13 cellular contexts compared by ENCODE assay signal in genomic region chr2:236571161-236571560, GRCh38. TPM values are rescaled to one million over a fixed set of nuclear protein-coding genes. Genes with fewer than 3 reads are reported as not detected.
A peak's percentile ranks its signal among the peaks of the same experiment; 100 is the strongest.
DNase-seq lines count a peak whose midpoint lies in the region; ATAC-seq, FAIRE-seq and TF ChIP-seq lines count a peak whose summit lies in the region.
"Had no signal": no experiment of that assay in that cellular context is flagged by ENCODE, and none has a peak within 500 bp of the region (broad histone marks: within the 10 kb centered on the region; RNA-seq: fewer than 3 reads in every experiment).

No MANE protein-coding gene starts in this region.

- no peaks in the 10 kb centered on the region for H4K20me1 ChIP-seq in endothelial cell of umbilical vein (replicated peaks; ENCODE audit: control insufficient read depth, extremely low read depth, insufficient read depth, low read length)

- H3K4me1 ChIP-seq in cardiac muscle cell (ENCODE audit: low read depth) (peaks cover 56% of the 10 kb centered on the region), endothelial cell of umbilical vein (ENCODE audit: control insufficient read depth, extremely low read depth, insufficient read depth, low read length) (peaks cover 67% of the 10 kb centered on the region), aorta (ENCODE audit: control insufficient read depth in 1 of 2, insufficient read depth in 2 of 2, low read length in 2 of 2) (peaks cover 0 to 13% of the 10 kb centered on the region in 2 donors)
- H3K4me1 ChIP-seq: uterus had no signal

- no peak overlapping the region for H3K27ac Mint-ChIP-seq in nephron progenitor cell

- peaks cover 33% of the 10 kb centered on the region for H3K79me2 ChIP-seq in endothelial cell of umbilical vein (ENCODE audit: control insufficient read depth, insufficient read depth, low read length)

- ATAC-seq in Right ventricle myocardium inferior (no peak), aorta (ENCODE audit: low FRiP score) (no peak)
- ATAC-seq: K562 had no signal

- H2AFZ ChIP-seq in endothelial cell of umbilical vein (ENCODE audit: low read depth, low read length) = peak overlapping the region; percentile 26

- H3K4me3 ChIP-seq in cardiac muscle cell (peak overlapping the region; percentile 9), endothelial cell of umbilical vein (replicated peaks in 1 of 3; ENCODE audit: insufficient read depth in 1 of 3, low read depth in 1 of 3, low read length in 3 of 3) (peak overlapping the region; percentile 12 to 70 (median 58)), aorta (ENCODE audit: low read length in 2 of 2) (peak overlapping the region; percentile 67 to 80)
- H3K4me3 ChIP-seq: K562 had no signal

- peaks cover 28% of the 10 kb centered on the region for H3K27me3 Mint-ChIP-seq in nephron progenitor cell (ENCODE audit: low read depth, poor library complexity)

- peak; percentile 71 for FAIRE-seq in endothelial cell of umbilical vein (lab: Jason Lieb, UNC)
- FAIRE-seq: K562 had no signal

- peak overlapping the region; percentile 75 for H3K4me2 ChIP-seq in endothelial cell of umbilical vein (ENCODE audit: insufficient read depth, low read length)
- H3K4me2 ChIP-seq: SK-N-SH had no signal

- DNase-seq in cardiac muscle cell (ENCODE audit: low read depth in 1 of 2, low spot score in 1 of 2) (no peak), Right ventricle myocardium inferior (ENCODE audit: missing footprints) (no peak), endothelial cell of umbilical vein (ENCODE audit: low read depth, low spot score) (no peak), nephron progenitor cell (no peak), aorta (no peak), EL (no peak), activated gamma-delta T cell treated with Interleukin-2 at 50 U/mL for 16 hours (no peak), NCI-H2107 treated with DMSO at 0.1 percent for 48 hours (lab: John Stamatoyannopoulos, UW; ENCODE audit: unreplicated experiment) (no peak)
- DNase-seq: NCI-H345; SK-N-SH; stimulated activated CD4-positive, alpha-beta T cell treated with anti-CD3 and anti-CD28 coated beads, Interleukin-4, amount 100 ng/mL, for 24 hours; uterus had no signal

- no peak for TF ChIP-seq POLR2A in endothelial cell of umbilical vein (IDR thresholded peaks at IDR 0.05; ENCODE audit: low read depth, low read length)

- H3K9me3 ChIP-seq in cardiac muscle cell (ENCODE audit: low read depth) = no peaks in the 10 kb centered on the region
- no peaks in the 10 kb centered on the region for H3K9me3 ChIP-seq in endothelial cell of umbilical vein (replicated peaks; ENCODE audit: control insufficient read depth, insufficient read depth, low read length)
- no peaks in the 10 kb centered on the region for H3K9me3 ChIP-seq in aorta (ENCODE audit: control insufficient read depth, low read length)
- H3K9me3 ChIP-seq: SK-N-SH, uterus had no signal

- dilution Hi-C loops in endothelial cell of umbilical vein (cut with MboI; ENCODE audit: extremely low pct_ligation_motif_present, low sequenced_read_pairs) = no loop called here

- CTCF ChIA-PET in endothelial cell of umbilical vein (lab: Charles Lee) = interaction anchor here (0.8 to 4.6 kb wide), 7 partner anchors 9 to 497 kb away, joined by 3 to 49 read pairs (median 7); no protein-coding TSS in a partner anchor

- BruUV-seq in endothelial cell of umbilical vein (replicated peaks; lab: Mats Ljungman, UMichigan) = no TSS peak

- peaks cover 97% of the 10 kb centered on the region for H3K4me1 Mint-ChIP-seq in nephron progenitor cell

- H3K27me3 ChIP-seq in cardiac muscle cell (peaks cover 11% of the 10 kb centered on the region), endothelial cell of umbilical vein (ENCODE audit: control insufficient read depth in 2 of 2, insufficient read depth in 2 of 2, low read length in 2 of 2) (no peaks in the 10 kb centered on the region), aorta (ENCODE audit: control insufficient read depth in 1 of 2, insufficient read depth in 2 of 2, low read length in 1 of 2) (no peaks in the 10 kb centered on the region)
- H3K27me3 ChIP-seq: uterus had no signal

- no peaks in the 10 kb centered on the region for H3K9me3 Mint-ChIP-seq in nephron progenitor cell

- TF ChIP-seq CTCF in cardiac muscle cell (IDR thresholded peaks at IDR 0.05; ENCODE audit: low read depth, low read length) = no peak
- no peak for TF ChIP-seq CTCF in endothelial cell of umbilical vein (IDR thresholded peaks at IDR 0.05; ENCODE audit: extremely low read depth in 1 of 2, insufficient read depth in 1 of 2, low read depth in 1 of 2, low read length in 2 of 2)
- no peak for TF ChIP-seq CTCF in nephron progenitor cell (IDR thresholded peaks at IDR 0.05)

- H3K9me1 ChIP-seq in endothelial cell of umbilical vein (replicated peaks; ENCODE audit: control insufficient read depth, extremely low read depth, insufficient read depth, low read length) = no peaks in the 10 kb centered on the region

- WGBS in aorta, 2 donors = 5 to 10% methylated on average over 8 of the region's 8 CpGs

- POLR2A ChIA-PET in endothelial cell of umbilical vein (lab: Charles Lee) = no interaction called here

- no peaks in the 10 kb centered on the region for H3K36me3 Mint-ChIP-seq in nephron progenitor cell (ENCODE audit: low read depth)

- peak overlapping the region; percentile 85 for H3K4me3 Mint-ChIP-seq in nephron progenitor cell

- H3K36me3 ChIP-seq in cardiac muscle cell (no peaks in the 10 kb centered on the region), endothelial cell of umbilical vein (ENCODE audit: control insufficient read depth in 2 of 2, extremely low read depth in 1 of 2, insufficient read depth in 2 of 2, low read length in 2 of 2) (peaks cover 0 to 2% of the 10 kb centered on the region in 2 experiments), aorta (ENCODE audit: control insufficient read depth in 1 of 2, insufficient read depth in 2 of 2, low read length in 1 of 2) (no peaks in the 10 kb centered on the region)
- H3K36me3 ChIP-seq: uterus had no signal

- H3K9ac ChIP-seq in endothelial cell of umbilical vein (replicated peaks; ENCODE audit: extremely low read depth, insufficient read depth, low read length) = peak overlapping the region; percentile 54
- H3K9ac ChIP-seq: SK-N-SH had no signal

- no peak overlapping the region for H3K27ac ChIP-seq in cardiac muscle cell
- H3K27ac ChIP-seq in endothelial cell of umbilical vein (ENCODE audit: insufficient read depth, low read depth, low read length) = peak overlapping the region; percentile 29
- peak overlapping the region in 1 of 2 donors; percentile 52 for H3K27ac ChIP-seq in aorta (ENCODE audit: low read depth in 1 of 2, low read length in 2 of 2)

- intact Hi-C loops in Right ventricle myocardium inferior (cut with DNase I) (loop anchor here (2.0 kb wide), 1 partner anchor 162 kb away; no protein-coding TSS in a partner anchor), endothelial cell of umbilical vein (cut with micrococcal nuclease) (loop anchor here (2.0 to 5.0 kb wide), 2 partner anchors 318 to 404 kb away; partner anchors contain the start of gene GBX2), aorta (cut with DNase I) (loop anchor here (5.0 to 10.0 kb wide), 2 partner anchors 71 to 314 kb away; no protein-coding TSS in a partner anchor)

TF ChIP-seq in endothelial cell of umbilical vein, 7 proteins besides CTCF, POLR2A, EP300 and RAD21:
- no peak for TF ChIP-seq EZH2 (IDR thresholded peaks at IDR 0.05; ENCODE audit: borderline replicate concordance, low read depth, low read length, severe bottlenecking)
- no peak for TF ChIP-seq POLR2AphosphoS5 (IDR thresholded peaks at IDR 0.05; ENCODE audit: insufficient read depth, low read depth, low read length)
- TF ChIP-seq MYC (IDR thresholded peaks at IDR 0.05; ENCODE audit: low read depth, low read length) = no peak

RNA-seq across cellular contexts. Expression of gene ACKR3, which starts 1.5 kb away (rescaled TPM):
- total RNA-seq in cardiac muscle cell (2.1 and 2.5 TPM in 2 replicates), Right ventricle myocardium inferior (30.5 TPM), endothelial cell of umbilical vein (24.0 and 31.1 TPM in 2 replicates), aorta (100 to 1,000 TPM; 113 to 116 TPM)
- polyA plus RNA-seq in cardiac muscle cell (4.3 and 5.7 TPM in 2 replicates), endothelial cell of umbilical vein (428 and 533 TPM in 2 replicates), aorta (10 to 100 TPM in 1 of 2 donors, 1 to 10 TPM in 1; 7.0 to 37.5 TPM)
- 141 and 146 TPM in 2 replicates for polyA plus RNA-seq in endothelial cell of umbilical vein (2011; cell fraction: cytosol; rRNA removed)
- polyA plus RNA-seq in endothelial cell of umbilical vein (2011; cell fraction: nucleus; rRNA removed) = 278 and 394 TPM in 2 replicates
- 30.1 and 30.4 TPM in 2 replicates for polyA plus RNA-seq in endothelial cell of umbilical vein (2012)
- 433 and 453 TPM in 2 replicates for polyA minus RNA-seq in endothelial cell of umbilical vein
- 0.61 TPM for polyA minus RNA-seq in endothelial cell of umbilical vein (2011; cell fraction: cytosol; rRNA and poly(A)+ RNA removed)
- polyA minus RNA-seq in endothelial cell of umbilical vein (2011; cell fraction: nucleus; rRNA and poly(A)+ RNA removed) = 168 and 181 TPM in 2 replicates
- polyA plus RNA-seq: K562, SK-N-SH had no signal

Comparison
In these comparisons a context has a peak if more than half of its experiments do, and no peak if none do; other contexts are left out.
1. H3K4me3 ChIP-seq: peak in every context shown above with its lines; median percentile 74 in aorta; 58 in endothelial cell of umbilical vein; 9 in cardiac muscle cell.